ENCODE assay signal across 1 cellular context in the genomic region with DNA sequence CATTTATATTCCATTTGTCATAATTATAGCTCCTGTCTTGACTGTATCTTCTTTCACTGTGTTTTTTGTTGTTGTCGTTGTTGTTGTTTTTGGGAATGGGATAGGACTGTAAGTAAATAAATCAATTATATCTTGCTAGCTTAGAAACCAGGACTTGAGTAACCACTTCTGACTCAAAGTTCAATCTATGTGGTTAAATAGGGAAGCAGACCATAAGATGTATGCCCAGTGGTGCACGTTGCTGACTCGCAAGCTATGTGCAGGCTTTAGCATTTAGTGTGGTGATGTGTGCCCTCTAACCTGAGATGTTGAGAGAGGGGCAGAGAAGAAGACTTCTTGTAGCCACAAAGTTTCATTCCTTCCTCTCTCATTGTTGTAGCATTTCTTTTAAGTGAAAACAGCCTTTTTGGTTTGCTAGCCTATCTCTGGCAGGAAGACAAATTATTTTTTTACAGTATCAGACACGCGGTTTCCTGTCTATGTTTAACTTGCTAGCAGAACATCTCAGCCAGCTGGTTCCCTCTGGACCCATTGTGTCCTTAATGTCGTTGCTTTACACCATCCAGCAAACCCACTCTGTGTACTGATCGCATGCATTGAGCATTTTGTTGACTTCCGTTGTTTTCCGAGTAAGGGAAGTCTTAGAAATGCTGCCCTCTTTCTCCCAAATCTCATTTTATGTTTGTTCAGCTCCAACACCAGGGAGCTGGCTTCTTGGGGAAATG.
TF ChIP-seq lines count a peak whose summit lies in the region.

No MANE protein-coding gene starts in this region.

TF ChIP-seq in H1, 55 proteins besides CTCF, POLR2A, EP300 and RAD21:
- TF ChIP-seq BACH1 (IDR thresholded peaks at IDR 0.05; ENCODE audit: low read length) (no peak), MAFK (IDR thresholded peaks at IDR 0.05; ENCODE audit: low read depth, low read length) (no peak), BCL11A (IDR thresholded peaks at IDR 0.05; ENCODE audit: low read depth in 2 of 2, low read length in 2 of 2) (no peak), KDM1A (IDR thresholded peaks at IDR 0.05; ENCODE audit: borderline replicate concordance, low read length) (no peak)
